13 cellular contexts compared by ENCODE assay signal in the genomic region with DNA sequence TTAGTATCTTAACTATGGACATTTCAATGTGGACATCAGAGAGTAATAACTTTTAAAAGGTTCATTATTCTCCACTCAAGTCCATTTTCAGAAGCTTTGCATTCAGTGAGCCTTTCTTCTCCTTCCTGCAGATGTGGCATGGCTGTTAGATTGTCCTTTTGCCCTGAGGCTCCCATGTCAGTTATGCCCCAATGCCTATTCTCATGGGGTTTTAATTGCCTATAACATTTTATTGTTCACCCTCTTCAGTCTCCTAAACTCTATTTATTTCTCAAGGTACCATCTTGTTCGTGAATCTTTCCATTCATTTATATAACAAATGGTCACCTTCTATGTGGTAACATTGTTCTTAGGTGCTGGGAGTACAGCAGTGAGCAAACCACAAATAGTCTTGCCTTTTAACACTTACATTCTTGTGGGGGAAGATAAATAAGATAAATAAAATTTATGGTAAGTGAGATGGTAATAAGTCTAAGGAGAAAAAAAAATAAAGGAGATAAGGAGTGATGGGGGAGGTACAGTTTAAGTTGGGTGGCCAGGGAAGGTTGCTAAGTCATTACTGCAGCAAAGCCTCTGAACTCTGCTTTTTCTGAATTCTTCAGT.
DNase-seq lines count a peak whose midpoint lies in the region; ATAC-seq lines count a peak whose summit lies in the region.
"Had no signal": no experiment of that assay in that cellular context is flagged by ENCODE, and none has a peak within 500 bp of the region (broad histone marks: within the 10 kb centered on the region; RNA-seq: fewer than 3 reads in every experiment).

No MANE protein-coding gene starts in this region.

- H3K56ac ChIP-seq in mesendoderm (ENCODE audit: low read length): no peak overlapping the region

- H3K36me3 ChIP-seq in HAP-1 (replicated peaks) (no peaks in the 10 kb centered on the region), mesendoderm (ENCODE audit: control insufficient read depth, insufficient read depth, low read length) (no peaks in the 10 kb centered on the region), GM23248 (ENCODE audit: low read depth) (no peaks in the 10 kb centered on the region)

- H3K27ac Mint-ChIP-seq in effector memory CD8-positive, alpha-beta T cell: no peak overlapping the region
- H3K27ac Mint-ChIP-seq: CD14-positive monocyte; CD8-positive, alpha-beta T cell had no signal

- H2BK15ac ChIP-seq in mesendoderm (replicated peaks; ENCODE audit: low read depth): no peak overlapping the region

- no peaks in the 10 kb centered on the region for H3K79me1 ChIP-seq in mesendoderm (ENCODE audit: low read length)

- H2BK5ac ChIP-seq in mesendoderm (ENCODE audit: low read length): no peak overlapping the region

- H3K18ac ChIP-seq in mesendoderm (ENCODE audit: low read length): no peak overlapping the region

- peaks cover 12% of the 10 kb centered on the region for H3K4me1 ChIP-seq in HAP-1
- H3K4me1 ChIP-seq in mesendoderm (ENCODE audit: control insufficient read depth, low read depth, low read length): no peaks in the 10 kb centered on the region
- no peaks in the 10 kb centered on the region for H3K4me1 ChIP-seq in GM23248 (ENCODE audit: insufficient read depth)

- no peaks in the 10 kb centered on the region for H3K9me3 ChIP-seq in HAP-1
- no peaks in the 10 kb centered on the region for H3K9me3 ChIP-seq in GM23248 (ENCODE audit: low read depth)

- H2BK120ac ChIP-seq in mesendoderm (ENCODE audit: low read depth, low read length): peak overlapping the region; percentile 54

- H3K4me1 Mint-ChIP-seq in effector memory CD8-positive, alpha-beta T cell (ENCODE audit: low read depth in 2 of 2): no peaks in the 10 kb centered on the region
- H3K4me1 Mint-ChIP-seq: CD14-positive monocyte had no signal

- DNase-seq in HAP-1 (ENCODE audit: low spot score in 2 of 2): peak; percentile 71 to 90
- peak; percentile 55 for DNase-seq in NCI-H146 (lab: John Stamatoyannopoulos, UW)
- peak; percentile 73 for DNase-seq in amniotic epithelial cell (ENCODE audit: low read depth)
- DNase-seq in mesendoderm: no peak
- no peak for DNase-seq in effector memory CD8-positive, alpha-beta T cell
- no peak for DNase-seq in GM23248
- DNase-seq in central memory CD4-positive, alpha-beta T cell: no peak
- DNase-seq in KBM-7: no peak
- DNase-seq: CD8-positive, alpha-beta T cell; COR-L47; HCEC 1CT had no signal

- H2AK5ac ChIP-seq in mesendoderm (ENCODE audit: low read length): no peak overlapping the region

- no peaks in the 10 kb centered on the region for H3F3A ChIP-seq in GM23248 (ENCODE audit: insufficient read depth)

- WGBS in mesendoderm (ENCODE audit: extremely low coverage, insufficient coverage, low lambda C conversion rate): no CpG with 5 or more reads among the region's 1 CpG
- 65 to 67% methylated on average over 1 of the region's 1 CpG for WGBS in GM23248 (ENCODE audit: low coverage in 1 of 2, low lambda C conversion rate in 2 of 2, missing lambda C conversion rate in 2 of 2), 2 experiments

- no peaks in the 10 kb centered on the region for H3K27me3 ChIP-seq in HAP-1 (ENCODE audit: low read depth)
- no peaks in the 10 kb centered on the region for H3K27me3 ChIP-seq in mesendoderm (ENCODE audit: insufficient read depth, low read length, poor library complexity)
- H3K27me3 ChIP-seq in GM23248 (replicated peaks; ENCODE audit: insufficient read depth): no peaks in the 10 kb centered on the region

- H3K9me2 ChIP-seq in GM23248 (ENCODE audit: insufficient read depth): no peaks in the 10 kb centered on the region

- H3K79me2 ChIP-seq in mesendoderm (ENCODE audit: control insufficient read depth, insufficient read depth, low read length) (no peaks in the 10 kb centered on the region), GM23248 (ENCODE audit: insufficient read depth) (no peaks in the 10 kb centered on the region)

- no peak overlapping the region for H3K4me2 ChIP-seq in mesendoderm (ENCODE audit: low read length)
- no peak overlapping the region for H3K4me2 ChIP-seq in GM23248 (ENCODE audit: unreplicated experiment)

- no peaks in the 10 kb centered on the region for H4K20me1 ChIP-seq in GM23248 (ENCODE audit: insufficient read depth)

- H3K23ac ChIP-seq in mesendoderm (ENCODE audit: low read length): no peak overlapping the region

- H3K4me3 Mint-ChIP-seq in effector memory CD8-positive, alpha-beta T cell: no peak overlapping the region
- H3K4me3 Mint-ChIP-seq: CD14-positive monocyte; CD8-positive, alpha-beta T cell had no signal

- no peaks in the 10 kb centered on the region for H3K27me3 Mint-ChIP-seq in effector memory CD8-positive, alpha-beta T cell

- no peak overlapping the region for H3K27ac ChIP-seq in mesendoderm (ENCODE audit: low read depth, low read length)
- no peak overlapping the region for H3K27ac ChIP-seq in GM23248

- no peak overlapping the region for H2AFZ ChIP-seq in GM23248

- H3K36me3 Mint-ChIP-seq in effector memory CD8-positive, alpha-beta T cell (ENCODE audit: insufficient read depth): no peaks in the 10 kb centered on the region
- H3K36me3 Mint-ChIP-seq: CD8-positive, alpha-beta T cell had no signal

- no peak overlapping the region for H4K5ac ChIP-seq in mesendoderm (ENCODE audit: low read length)

- in situ Hi-C loops in HAP-1 (cut with MboI; ENCODE audit: low sequenced_read_pairs): no loop called here
- in situ Hi-C loops in GM23248 (cut with MboI): no loop called here
- in situ Hi-C loops in KBM-7 (cut with MboI; ENCODE audit: low pct_unique_long_range_greater_than_20kb, low sequenced_read_pairs): no loop called here

- H3K9me3 Mint-ChIP-seq in effector memory CD8-positive, alpha-beta T cell: no peaks in the 10 kb centered on the region
- H3K9me3 Mint-ChIP-seq: CD14-positive monocyte; CD8-positive, alpha-beta T cell had no signal

- H3K4me3 ChIP-seq in HAP-1 (no peak overlapping the region), mesendoderm (ENCODE audit: low read length) (no peak overlapping the region), GM23248 (no peak overlapping the region)
- H3K4me3 ChIP-seq: K562 had no signal

- no peak overlapping the region for H4K8ac ChIP-seq in mesendoderm (ENCODE audit: low read depth, low read length)

- H3K9ac ChIP-seq in mesendoderm (ENCODE audit: low read length): no peak overlapping the region
- H3K9ac ChIP-seq in GM23248: no peak overlapping the region

- no peak for ATAC-seq in effector memory CD8-positive, alpha-beta T cell (replicated peaks)
- ATAC-seq: CD8-positive, alpha-beta T cell; K562 had no signal

- H3K4ac ChIP-seq in mesendoderm (ENCODE audit: low read depth, low read length): no peak overlapping the region

Comparison
In these comparisons a context has a peak if more than half of its experiments do, and no peak if none do; other contexts are left out.
1. DNase-seq: peak in HAP-1 (2 of 2), NCI-H146 (single experiment) and amniotic epithelial cell (single experiment); none in mesendoderm (single experiment), effector memory CD8-positive, alpha-beta T cell (0 of 3), GM23248 (single experiment), central memory CD4-positive, alpha-beta T cell (single experiment) and KBM-7 (single experiment).